Comparison of ENCODE assay signal across 28 cellular contexts in genomic region chr20:47232518-47232917, GRCh38.
DNase-seq lines count a peak whose midpoint lies in the region; ATAC-seq, FAIRE-seq and TF ChIP-seq lines count a peak whose summit lies in the region.
"Had no signal": no experiment of that assay in that cellular context is flagged by ENCODE, and none has a peak within 500 bp of the region (broad histone marks: within the 10 kb centered on the region; RNA-seq: fewer than 3 reads in every experiment).

No MANE protein-coding gene starts in this region.

- WGBS in pancreas, 2 donors = 94 to 98% methylated on average over 3 of the region's 3 CpGs

- DNase-seq in Caco-2 (no peak), HuH-7 (ENCODE audit: low spot score) (peak; percentile 57), WERI-Rb-1 (peak; percentile 25), neural progenitor cell (ENCODE audit: low spot score) (no peak), pancreas (no peak), NOMO-1 treated with dmso at 0.1 percent for 144 hours (lab: John Stamatoyannopoulos, UW; ENCODE audit: unreplicated experiment) (no peak)
- DNase-seq: activated CD4-positive, alpha-beta T cell treated with anti-CD3 and anti-CD28 coated beads for 1 hour; activated CD8-positive, alpha-beta T cell treated with anti-CD3 and anti-CD28 coated beads for 36 hours; anterior cingulate cortex; dermis blood vessel endothelial cell; gastrocnemius medialis; immature natural killer cell; NCI-H2029; NCI-H524; stimulated activated naive CD4-positive, alpha-beta T cell treated with Interleukin-2 at 50 U/mL for 16 hours; uterus had no signal

- peak overlapping the region; percentile 66 for H3K27ac ChIP-seq in WERI-Rb-1
- peak overlapping the region; percentile 13 for H3K27ac ChIP-seq in neural progenitor cell
- no peak overlapping the region for H3K27ac ChIP-seq in pancreas
- H3K27ac ChIP-seq: gastrocnemius medialis, prostate gland, SK-N-MC, uterus had no signal

- intact Hi-C loops in Caco-2 (cut with micrococcal nuclease; ENCODE audit: unreplicated experiment) (no loop called here), pancreas (cut with DNase I) (no loop called here)

- H2AFZ ChIP-seq in neural progenitor cell (replicated peaks) = no peak overlapping the region
- H2AFZ ChIP-seq: hepatocyte had no signal

- peaks cover 99% of the 10 kb centered on the region for H3K36me3 Mint-ChIP-seq in Caco-2 (ENCODE audit: insufficient read depth, unreplicated experiment)
- H3K36me3 Mint-ChIP-seq in neural progenitor cell = peaks cover 37% of the 10 kb centered on the region

- no peak overlapping the region for H3K9ac ChIP-seq in neural progenitor cell

- H4K20me1 ChIP-seq in neural progenitor cell (ENCODE audit: low read depth) = no peaks in the 10 kb centered on the region

- no peak for FAIRE-seq in pancreas (lab: Jason Lieb, UNC)
- FAIRE-seq: endometrium, H1, TTC549 had no signal

- H3K4me2 ChIP-seq in neural progenitor cell = no peak overlapping the region
- H3K4me2 ChIP-seq: hepatocyte had no signal

- CTCF ChIA-PET in Caco-2 (lab: Charles Lee) = interaction anchor here (0.6 to 1.8 kb wide), 4 partner anchors 9 to 151 kb away, joined by 3 to 6 read pairs (median 4); no protein-coding TSS in a partner anchor

- peak overlapping the region; percentile 41 for H3K27ac Mint-ChIP-seq in Caco-2 (ENCODE audit: unreplicated experiment)
- H3K27ac Mint-ChIP-seq in neural progenitor cell = no peak overlapping the region
- H3K27ac Mint-ChIP-seq: activated CD8-positive, alpha-beta T cell treated with anti-CD3 and anti-CD28 coated beads for 36 hours; activated naive CD8-positive, alpha-beta T cell; T-helper 1 cell treated with Interleukin-12 subunit alpha and Interleukin-12 subunit beta and Interleukin-4 antibody, amounts not matched to agents 30 μg/mL and 1 μg/mL, for 36 hours had no signal

- H3K4me3 ChIP-seq in Caco-2 (ENCODE audit: low read depth, low read length) (no peak overlapping the region), WERI-Rb-1 (ENCODE audit: low read depth, low read length) (no peak overlapping the region), neural progenitor cell (no peak overlapping the region), pancreas (no peak overlapping the region)
- H3K4me3 ChIP-seq: gastrocnemius medialis, hepatocyte, prostate gland, SK-N-MC, uterus had no signal

- peaks cover 10% of the 10 kb centered on the region for H3F3A ChIP-seq in neural progenitor cell (ENCODE audit: low read depth)

- H3K27me3 Mint-ChIP-seq in Caco-2 (ENCODE audit: insufficient read depth, unreplicated experiment) (no peaks in the 10 kb centered on the region), neural progenitor cell (ENCODE audit: insufficient read depth, low read depth) (peaks cover 5% of the 10 kb centered on the region)
- H3K27me3 Mint-ChIP-seq: activated CD8-positive, alpha-beta T cell treated with anti-CD3 and anti-CD28 coated beads for 36 hours; activated naive CD8-positive, alpha-beta T cell; central memory CD8-positive, alpha-beta T cell; memory B cell had no signal

- peaks cover 35% of the 10 kb centered on the region for H3K79me2 ChIP-seq in neural progenitor cell (ENCODE audit: low read depth)

- peaks cover 6% of the 10 kb centered on the region for H3K4me1 Mint-ChIP-seq in Caco-2 (ENCODE audit: low read depth, unreplicated experiment)
- H3K4me1 Mint-ChIP-seq in neural progenitor cell = peaks cover 7% of the 10 kb centered on the region
- H3K4me1 Mint-ChIP-seq: central memory CD8-positive, alpha-beta T cell; immature natural killer cell; memory B cell had no signal

- H3K27me3 ChIP-seq in Caco-2 (replicated peaks; ENCODE audit: control insufficient read depth, insufficient read depth, low read length) = no peaks in the 10 kb centered on the region
- H3K27me3 ChIP-seq in WERI-Rb-1 (ENCODE audit: insufficient read depth, low read depth, severe bottlenecking) = no peaks in the 10 kb centered on the region
- H3K27me3 ChIP-seq in neural progenitor cell = no peaks in the 10 kb centered on the region
- H3K27me3 ChIP-seq in pancreas = no peaks in the 10 kb centered on the region
- H3K27me3 ChIP-seq: gastrocnemius medialis, hepatocyte, uterus had no signal

- H3K9me3 Mint-ChIP-seq in Caco-2 (ENCODE audit: unreplicated experiment) = no peaks in the 10 kb centered on the region
- H3K9me3 Mint-ChIP-seq in neural progenitor cell = no peaks in the 10 kb centered on the region
- H3K9me3 Mint-ChIP-seq: activated CD8-positive, alpha-beta T cell treated with anti-CD3 and anti-CD28 coated beads for 36 hours; central memory CD8-positive, alpha-beta T cell; immature natural killer cell; memory B cell; T-helper 1 cell treated with Interleukin-12 subunit alpha and Interleukin-12 subunit beta and Interleukin-4 antibody, amounts not matched to agents 30 μg/mL and 1 μg/mL, for 36 hours had no signal

- H3K36me3 ChIP-seq in Caco-2 (ENCODE audit: control insufficient read depth, insufficient read depth, low read length) (peaks cover 33% of the 10 kb centered on the region), WERI-Rb-1 (peaks cover 61% of the 10 kb centered on the region), neural progenitor cell (peaks cover 9% of the 10 kb centered on the region), pancreas (peaks cover 0 to 50% (median 3%) of the 10 kb centered on the region in 3 donors)
- H3K36me3 ChIP-seq: prostate gland, uterus had no signal

- POLR2A ChIA-PET in Caco-2 (lab: Charles Lee) = no interaction called here

- ATAC-seq in pancreas = no peak
- ATAC-seq in HG02852 (IDR thresholded peaks at IDR 0.05; ENCODE audit: unreplicated experiment) = no peak
- no peak for ATAC-seq in HG02870 (IDR thresholded peaks at IDR 0.05; ENCODE audit: unreplicated experiment)
- ATAC-seq: activated CD8-positive, alpha-beta T cell treated with anti-CD3 and anti-CD28 coated beads for 36 hours; gastrocnemius medialis had no signal

- BruUV-seq in Caco-2 (replicated peaks; lab: Mats Ljungman, UMichigan) = no TSS peak

- no peak for TF ChIP-seq CTCF in Caco-2 (IDR thresholded peaks at IDR 0.05; ENCODE audit: insufficient read depth in 1 of 2, low read depth in 1 of 2, low read length in 1 of 2, severe bottlenecking in 1 of 2, unreplicated experiment in 1 of 2)
- no peak for TF ChIP-seq CTCF in WERI-Rb-1 (IDR thresholded peaks at IDR 0.05; ENCODE audit: low read depth, low read length)
- TF ChIP-seq CTCF in neural progenitor cell (IDR thresholded peaks at IDR 0.05) = no peak
- no peak for TF ChIP-seq CTCF in pancreas (IDR thresholded peaks at IDR 0.05)

- no peak overlapping the region for H3K4me3 Mint-ChIP-seq in Caco-2 (ENCODE audit: unreplicated experiment)
- no peak overlapping the region for H3K4me3 Mint-ChIP-seq in neural progenitor cell
- H3K4me3 Mint-ChIP-seq: activated CD8-positive, alpha-beta T cell treated with anti-CD3 and anti-CD28 coated beads for 36 hours; activated naive CD8-positive, alpha-beta T cell; central memory CD8-positive, alpha-beta T cell; immature natural killer cell; memory B cell; T-helper 1 cell treated with Interleukin-12 subunit alpha and Interleukin-12 subunit beta and Interleukin-4 antibody, amounts not matched to agents 30 μg/mL and 1 μg/mL, for 36 hours had no signal

- H3K9me3 ChIP-seq in Caco-2 (no peaks in the 10 kb centered on the region), WERI-Rb-1 (ENCODE audit: severe bottlenecking) (no peaks in the 10 kb centered on the region), neural progenitor cell (ENCODE audit: low read depth) (no peaks in the 10 kb centered on the region), pancreas (no peaks in the 10 kb centered on the region)
- H3K9me3 ChIP-seq: gastrocnemius medialis, prostate gland, uterus had no signal

- 0 out of 2 replicates have a peak, but pooled peaks cover 4% of the 10 kb centered on the region for H3K4me1 ChIP-seq in Caco-2
- H3K4me1 ChIP-seq in neural progenitor cell = peaks cover 4% of the 10 kb centered on the region
- no peaks in the 10 kb centered on the region for H3K4me1 ChIP-seq in pancreas
- H3K4me1 ChIP-seq: gastrocnemius medialis, prostate gland, uterus had no signal

Comparison
In these comparisons a context has a peak if more than half of its experiments do, and no peak if none do; other contexts are left out.
1. DNase-seq: peak in HuH-7 (single experiment) and WERI-Rb-1 (single experiment); none in Caco-2 (0 of 2), neural progenitor cell (single experiment), pancreas (0 of 6) and NOMO-1 treated with dmso at 0.1 percent for 144 hours (single experiment).
2. H3K27ac ChIP-seq: peak in WERI-Rb-1 (single experiment) and neural progenitor cell (single experiment); none in pancreas (0 of 4).